ENCODE assay signal across 8 cellular contexts in genomic region chr16:30206283-30206651, GRCh38. TPM values are rescaled to one million over a fixed set of nuclear protein-coding genes. Genes with fewer than 3 reads are reported as not detected.
DNase-seq lines count a peak whose midpoint lies in the region; ATAC-seq and TF ChIP-seq lines count a peak whose summit lies in the region.
"Not testable (repeated sequence)": the region's sequence is repeated elsewhere in the genome, so short reads cannot be mapped to it uniquely, and the experiment has no call there.

No MANE protein-coding gene starts in this region.

- not testable (repeated sequence) for DNase-seq in activated CD4-positive, alpha-beta T cell treated with anti-CD3 and anti-CD28 coated beads for 36 hours; body of pancreas; heart left ventricle; lung (ENCODE audit: low spot score); prostate gland (ENCODE audit: low spot score); thoracic aorta (ENCODE audit: low spot score)

- intact Hi-C loops in activated CD4-positive, alpha-beta T cell treated with anti-CD3 and anti-CD28 coated beads for 36 hours (cut with DNase I, micrococcal nuclease); body of pancreas (cut with DNase I); heart left ventricle (cut with DNase I); prostate gland (cut with DNase I): not testable (repeated sequence)

- TF ChIP-seq POLR2A in body of pancreas (IDR thresholded peaks at IDR 0.05); heart left ventricle (IDR thresholded peaks at IDR 0.05); prostate gland (IDR thresholded peaks at IDR 0.05): not testable (repeated sequence)

- not testable (repeated sequence) for H3K27ac ChIP-seq in BLaER1; OCI-LY1 (ENCODE audit: low read depth, low read length, poor library complexity, severe bottlenecking); body of pancreas; lung (ENCODE audit: low read depth in 1 of 2, low read length in 1 of 2); prostate gland; thoracic aorta
- peak overlapping the region in 2 of 12 donors; percentile 52 to 68 for H3K27ac ChIP-seq in heart left ventricle

- ATAC-seq in activated CD4-positive, alpha-beta T cell treated with anti-CD3 and anti-CD28 coated beads for 36 hours: peak; percentile 64
- ATAC-seq in body of pancreas (peak; percentile 18), heart left ventricle (peak in 3 of 4 donors; percentile 15 to 34 (median 30)), lung (ENCODE audit: insufficient read depth, low FRiP score) (peak; percentile 6)
- ATAC-seq in thoracic aorta (ENCODE audit: insufficient number of reproducible peaks, low FRiP score, low read depth): not testable (repeated sequence)

- H3K27me3 ChIP-seq in BLaER1; OCI-LY1 (ENCODE audit: insufficient read depth, low read length); body of pancreas; heart left ventricle; lung (ENCODE audit: control insufficient read depth, insufficient read depth); prostate gland (replicated peaks; ENCODE audit: insufficient read depth); thoracic aorta (replicated peaks; ENCODE audit: insufficient read depth): not testable (repeated sequence)

- H3K9me3 Mint-ChIP-seq in activated CD4-positive, alpha-beta T cell treated with anti-CD3 and anti-CD28 coated beads for 36 hours (ENCODE audit: low read depth): not testable (repeated sequence)

- H3K9ac ChIP-seq in BLaER1; OCI-LY1 (ENCODE audit: low read length): not testable (repeated sequence)

- H3K4me2 ChIP-seq in BLaER1: peak overlapping the region; percentile 78
- peak overlapping the region; percentile 63 for H3K4me2 ChIP-seq in OCI-LY1 (ENCODE audit: low read length)

- not testable (repeated sequence) for H3K4me1 ChIP-seq in BLaER1; OCI-LY1 (ENCODE audit: insufficient read depth, low read length, severe bottlenecking); body of pancreas; heart left ventricle; lung (ENCODE audit: control insufficient read depth in 2 of 2, insufficient read depth in 2 of 2, low read length in 2 of 2); prostate gland (replicated peaks); thoracic aorta (ENCODE audit: control insufficient read depth in 1 of 2, low read depth in 2 of 2)

- not testable (repeated sequence) for H3K79me2 ChIP-seq in OCI-LY1 (ENCODE audit: insufficient read depth, low read length)

- not testable (repeated sequence) for H3K9me3 ChIP-seq in BLaER1; OCI-LY1 (ENCODE audit: low read length); body of pancreas; heart left ventricle; lung (ENCODE audit: control insufficient read depth in 2 of 2, insufficient read depth in 1 of 2, low read length in 1 of 2); prostate gland; thoracic aorta

- not testable (repeated sequence) for H3K36me3 Mint-ChIP-seq in activated CD4-positive, alpha-beta T cell treated with anti-CD3 and anti-CD28 coated beads for 36 hours (ENCODE audit: low read depth)

- H3K4me1 Mint-ChIP-seq in activated CD4-positive, alpha-beta T cell treated with anti-CD3 and anti-CD28 coated beads for 36 hours: not testable (repeated sequence)

- H3K9me2 ChIP-seq in OCI-LY1 (ENCODE audit: low read depth, low read length): not testable (repeated sequence)

- not testable (repeated sequence) for H3F3A ChIP-seq in OCI-LY1 (ENCODE audit: insufficient read depth, low read length)

- H3K4me3 ChIP-seq in BLaER1: peak overlapping the region; percentile 54; the same call in 1 of the 2 replicates
- peak overlapping the region; percentile 53 for H3K4me3 ChIP-seq in OCI-LY1 (ENCODE audit: low read depth, low read length, poor library complexity, severe bottlenecking)
- not testable (repeated sequence) for H3K4me3 ChIP-seq in body of pancreas, lung
- H3K4me3 ChIP-seq in heart left ventricle: peak overlapping the region in 11 of 12 donors; percentile 37 to 62 (median 52)
- peak overlapping the region; percentile 35 to 36 for H3K4me3 ChIP-seq in prostate gland
- H3K4me3 ChIP-seq in thoracic aorta: peak overlapping the region; percentile 69

- H3K36me3 ChIP-seq in BLaER1; OCI-LY1 (ENCODE audit: insufficient read depth, low read length); body of pancreas (replicated peaks in 1 of 2; ENCODE audit: insufficient read depth in 1 of 2, low read depth in 2 of 2); heart left ventricle; lung (ENCODE audit: control insufficient read depth in 2 of 2, insufficient read depth in 2 of 2, low read length in 2 of 2); prostate gland; thoracic aorta: not testable (repeated sequence)

- not testable (repeated sequence) for H3K27ac Mint-ChIP-seq in activated CD4-positive, alpha-beta T cell treated with anti-CD3 and anti-CD28 coated beads for 36 hours

- no CpG with 5 or more reads among the region's 30 CpGs for WGBS in body of pancreas, 2 donors
- no CpG with 5 or more reads among the region's 30 CpGs for WGBS in heart left ventricle, 4 donors
- WGBS in lung, 2 donors: no CpG with 5 or more reads among the region's 30 CpGs
- no CpG with 5 or more reads among the region's 30 CpGs for WGBS in prostate gland

- H3K27me3 Mint-ChIP-seq in activated CD4-positive, alpha-beta T cell treated with anti-CD3 and anti-CD28 coated beads for 36 hours: not testable (repeated sequence)

- not testable (repeated sequence) for H4K20me1 ChIP-seq in BLaER1; OCI-LY1 (ENCODE audit: insufficient read depth, low read length)

- not testable (repeated sequence) for H3K4me3 Mint-ChIP-seq in activated CD4-positive, alpha-beta T cell treated with anti-CD3 and anti-CD28 coated beads for 36 hours

- POLR2A ChIA-PET in activated CD4-positive, alpha-beta T cell treated with anti-CD3 and anti-CD28 coated beads for 36 hours (lab: Charles Lee): not testable (repeated sequence)

- not testable (repeated sequence) for TF ChIP-seq CTCF in OCI-LY1 (IDR thresholded peaks at IDR 0.05; ENCODE audit: low read length); body of pancreas (IDR thresholded peaks at IDR 0.05); heart left ventricle (IDR thresholded peaks at IDR 0.05); lung (IDR thresholded peaks at IDR 0.05; ENCODE audit: control extremely low read depth, extremely low read depth); prostate gland (IDR thresholded peaks at IDR 0.05); thoracic aorta (IDR thresholded peaks at IDR 0.05)

- H2AFZ ChIP-seq in OCI-LY1 (ENCODE audit: low read length): not testable (repeated sequence)

- CTCF ChIA-PET in activated CD4-positive, alpha-beta T cell treated with anti-CD3 and anti-CD28 coated beads for 36 hours (lab: Charles Lee): not testable (repeated sequence)

RNA-seq across cellular contexts. Expression of gene SULT1A3, which starts 7.2 kb away (rescaled TPM):
- 10 to 100 TPM; 17.4 to 18.9 TPM for total RNA-seq in activated CD4-positive, alpha-beta T cell treated with anti-CD3 and anti-CD28 coated beads for 36 hours
- total RNA-seq in body of pancreas (10 to 100 TPM in 1 of 2 donors, 1 to 10 TPM in 1; 5.7 to 63.3 TPM), heart left ventricle (10 to 100 TPM in 3 of 9 donors, 1 to 10 TPM in 6; 1.2 to 14.9 (median 9.7) TPM), lung (10 to 100 TPM; 16.3 to 22.4 TPM), prostate gland (10 to 100 TPM in 1 of 2 donors, 1 to 10 TPM in 1; 8.8 to 10.2 TPM), thoracic aorta (10 to 100 TPM; 11.1 to 15.6 TPM)
- polyA plus RNA-seq in heart left ventricle (10 to 100 TPM in 1 of 2 donors, 1 to 10 TPM in 1; 5.2 to 10.8 TPM), lung (10 to 100 TPM in 1 of 2 donors, 1 to 10 TPM in 1; 8.3 to 32.8 TPM)

RNA-seq across cellular contexts. Expression of gene SLX1A, which starts 12.6 kb away (rescaled TPM):
- 10 to 100 TPM; 24.4 to 99.3 TPM for total RNA-seq in activated CD4-positive, alpha-beta T cell treated with anti-CD3 and anti-CD28 coated beads for 36 hours
- 10 to 100 TPM; 41.5 to 65.3 TPM for total RNA-seq in body of pancreas
- 10 to 100 TPM in 7 of 9 donors, 1 to 10 TPM in 2; 8.2 to 32.2 (median 26.0) TPM for total RNA-seq in heart left ventricle
- 10 to 100 TPM; 19.2 to 25.6 TPM for polyA plus RNA-seq in heart left ventricle
- 10 to 100 TPM; 24.0 to 96.0 TPM for total RNA-seq in lung
- polyA plus RNA-seq in lung: 10 to 100 TPM; 63.4 to 86.8 TPM
- 10 to 100 TPM; 36.8 to 41.3 TPM for total RNA-seq in prostate gland
- 10 to 100 TPM; 20.1 to 43.6 TPM for total RNA-seq in thoracic aorta

RNA-seq across cellular contexts. Expression of gene BOLA2B, which starts 12.8 kb away (rescaled TPM):
- total RNA-seq in activated CD4-positive, alpha-beta T cell treated with anti-CD3 and anti-CD28 coated beads for 36 hours: 100 to 1,000 TPM; 188 to 190 TPM
- 10 to 100 TPM; 47.5 to 54.7 TPM for total RNA-seq in body of pancreas
- total RNA-seq in heart left ventricle: 100 to 1,000 TPM in 2 of 9 donors, 10 to 100 TPM in 7; 41.6 to 129 (median 58.2) TPM
- 100 to 1,000 TPM; 140 to 204 TPM for polyA plus RNA-seq in heart left ventricle
- total RNA-seq in lung: 100 to 1,000 TPM in 1 of 2 donors, 1 to 10 TPM in 1; 9.8 to 111 TPM
- polyA plus RNA-seq in lung: 100 to 1,000 TPM; 253 to 320 TPM
- 100 to 1,000 TPM; 137 to 151 TPM for total RNA-seq in prostate gland
- total RNA-seq in thoracic aorta: 100 to 1,000 TPM in 1 of 2 donors, 10 to 100 TPM in 1; 83.4 to 224 TPM

RNA-seq across cellular contexts. Expression of gene CORO1A, which starts 22.9 kb away (rescaled TPM):
- 1,000 to 10,000 TPM in 1 of 2 experiments, 100 to 1,000 TPM in 1; 997 to 1,175 TPM for total RNA-seq in activated CD4-positive, alpha-beta T cell treated with anti-CD3 and anti-CD28 coated beads for 36 hours
- total RNA-seq in body of pancreas: 10 to 100 TPM in 1 of 2 donors, 1 to 10 TPM in 1; 8.2 to 17.4 TPM
- total RNA-seq in heart left ventricle: 100 to 1,000 TPM in 1 of 9 donors, 10 to 100 TPM in 3, 1 to 10 TPM in 5; 4.3 to 102 (median 8.5) TPM
- 10 to 100 TPM in 1 of 2 donors, 1 to 10 TPM in 1; 6.4 to 16.8 TPM for polyA plus RNA-seq in heart left ventricle
- total RNA-seq in lung: 100 to 1,000 TPM in 1 of 2 donors, 10 to 100 TPM in 1; 47.7 to 143 TPM
- 100 to 1,000 TPM in 1 of 2 donors, 10 to 100 TPM in 1; 41.8 to 419 TPM for polyA plus RNA-seq in lung
- total RNA-seq in prostate gland: 10 to 100 TPM in 1 of 2 donors, 1 to 10 TPM in 1; 8.9 to 14.7 TPM
- 10 to 100 TPM; 78.1 to 87.8 TPM for total RNA-seq in thoracic aorta

RNA-seq across cellular contexts. Expression of gene NPIPB13, which starts 42.0 kb away (rescaled TPM):
- total RNA-seq in activated CD4-positive, alpha-beta T cell treated with anti-CD3 and anti-CD28 coated beads for 36 hours: 10 to 100 TPM; 10.5 to 11.3 TPM
- total RNA-seq in body of pancreas (1 to 10 TPM in 1 of 2 donors, under 1 TPM in 1; 0.33 to 3.1 TPM), heart left ventricle (10 to 100 TPM in 1 of 9 donors, 1 to 10 TPM in 6, under 1 TPM in 2; 0.63 to 12.3 (median 3.9) TPM), lung (10 to 100 TPM in 1 of 2 donors, 1 to 10 TPM in 1; 8.4 to 22.9 TPM), prostate gland (1 to 10 TPM in 1 of 2 donors, under 1 TPM in 1; 0.82 to 5.8 TPM), thoracic aorta (10 to 100 TPM in 1 of 2 donors, 1 to 10 TPM in 1; 6.5 to 14.0 TPM)
- polyA plus RNA-seq in heart left ventricle (1 to 10 TPM; 1.9 to 3.5 TPM), lung (1 to 10 TPM; 3.5 to 4.7 TPM)
